ENCODE assay signal across 8 cellular contexts in the genomic region with DNA sequence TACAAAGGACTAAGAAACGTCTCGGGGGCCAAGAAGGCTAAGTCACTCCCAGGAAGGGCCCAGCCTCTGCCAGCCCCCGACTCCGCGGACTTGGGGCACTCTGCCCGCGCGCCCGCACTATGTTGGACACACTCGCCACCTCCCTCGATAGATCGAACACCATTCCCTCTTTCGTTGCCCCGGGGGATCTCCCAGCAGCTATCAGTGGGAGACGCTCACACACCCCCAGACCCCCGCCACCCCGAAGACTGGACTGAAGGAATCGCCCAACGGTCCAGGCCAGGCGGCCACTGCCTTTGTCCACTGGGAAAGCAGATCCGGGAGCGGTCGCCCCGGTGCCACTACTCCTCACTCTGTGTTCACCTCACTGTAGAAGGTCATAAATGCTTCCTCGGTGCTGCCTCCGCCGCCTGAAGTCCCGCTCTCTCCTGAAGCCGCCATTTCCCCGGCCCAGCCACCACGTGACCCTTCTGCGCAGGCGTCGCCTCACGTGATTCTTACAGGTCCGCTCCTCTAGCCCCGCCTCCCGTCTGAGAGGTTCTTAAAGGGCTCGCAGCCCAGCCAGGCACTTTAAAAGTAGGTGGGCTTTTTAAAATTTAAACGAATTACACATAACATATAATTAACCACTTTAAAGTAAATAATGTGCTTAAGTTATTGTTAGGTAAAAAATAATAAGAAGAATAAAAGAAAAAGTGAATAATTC. TPM values are rescaled to one million over a fixed set of nuclear protein-coding genes. Genes with fewer than 3 reads are reported as not detected.
A peak's percentile ranks its signal among the peaks of the same experiment; 100 is the strongest.
DNase-seq lines count a peak whose midpoint lies in the region; ATAC-seq and TF ChIP-seq lines count a peak whose summit lies in the region.

DNAJC8 (minus strand) TSS at position 472 of the 706 bp plus-strand sequence; CDS start at position 441, 31 bp downstream.

- H3K36me3 Mint-ChIP-seq in brain: peaks cover 24% of the 10 kb centered on the region

- peak; percentile 72 to 85 for TF ChIP-seq POLR2A in sigmoid colon (IDR thresholded peaks at IDR 0.05)

- peaks cover 0 to 3% (median 0%) of the 10 kb centered on the region in 5 experiments for H3K9me3 Mint-ChIP-seq in brain

- WGBS in sigmoid colon, 2 donors: 1% methylated on average over 40 of the region's 40 CpGs

- no peaks in the 10 kb centered on the region for H3K9me3 ChIP-seq in sigmoid colon

- intact Hi-C loops in sigmoid colon (cut with DNase I): loop anchor here (5.0 to 10.0 kb wide), 3 partner anchors 145 to 352 kb away; partner anchors contain the start of genes EYA3 and RCC1

- peaks cover 0 to 49% (median 40%) of the 10 kb centered on the region in 4 donors for H3K4me1 ChIP-seq in sigmoid colon

- H3K27ac Mint-ChIP-seq in brain: peak within 1 kb of the TSS; percentile 97 to 99 (median 99)

- H3K4me3 Mint-ChIP-seq in brain: peak within 1 kb of the TSS; percentile 97 to 100 (median 99)

- peak within 1 kb of the TSS; percentile 79 to 88 (median 82) for H3K27ac ChIP-seq in sigmoid colon

- peaks cover 0 to 22% (median 4%) of the 10 kb centered on the region in 4 donors for H3K36me3 ChIP-seq in sigmoid colon

- TF ChIP-seq CTCF in GM13976 (IDR thresholded peaks at IDR 0.05; ENCODE audit: borderline replicate concordance, control extremely low read depth, extremely low read depth, insufficient read depth, missing control alignments): no peak
- TF ChIP-seq CTCF in brain (conservative IDR thresholded peaks at IDR 0.05): no peak
- no peak for TF ChIP-seq CTCF in sigmoid colon (IDR thresholded peaks at IDR 0.05)

- H3K4me1 Mint-ChIP-seq in brain: peaks cover 27% of the 10 kb centered on the region

- H3K27me3 ChIP-seq in sigmoid colon: no peaks in the 10 kb centered on the region

- peaks cover 10% of the 10 kb centered on the region for H3K27me3 Mint-ChIP-seq in brain

- DNase-seq in GM13976 (ENCODE audit: low spot score) (peak; percentile 95), NCI-H2171 (lab: John Stamatoyannopoulos, UW) (peak; percentile 93), UCSD-AML1 (lab: John Stamatoyannopoulos, UW; ENCODE audit: unreplicated experiment) (peak; percentile 89), iPS DF 4.7 (ENCODE audit: extremely low read depth, low spot score) (peak; percentile 69), sigmoid colon (peak; percentile 98)

- H3K4me3 ChIP-seq in sigmoid colon: peak within 1 kb of the TSS; percentile 57 to 99 (median 90)

- peak; percentile 58 for ATAC-seq in HG03039 (IDR thresholded peaks at IDR 0.05; ENCODE audit: unreplicated experiment)
- no peak for ATAC-seq in GM18870 (IDR thresholded peaks at IDR 0.05; ENCODE audit: unreplicated experiment)

- peak in 1 of 4 donors; percentile 66 for TF ChIP-seq EP300 in sigmoid colon (IDR thresholded peaks at IDR 0.05)

- in situ Hi-C loops in GM13976 (cut with MboI; ENCODE audit: low sequenced_read_pairs, unreplicated experiment): no loop called here

RNA-seq across cellular contexts. Expression of gene DNAJC8, which starts in this region (rescaled TPM):
- polyA plus RNA-seq in brain (ENCODE audit: insufficient read depth, low read depth, low replicate concordance): 119 TPM
- 10 to 100 TPM; 87.8 to 94.3 (median 94.2) TPM for total RNA-seq in sigmoid colon
- polyA plus RNA-seq in sigmoid colon: 10 to 100 TPM; 64.5 to 79.3 (median 73.2) TPM
